16 cellular contexts compared by ENCODE assay signal in the genomic region with DNA sequence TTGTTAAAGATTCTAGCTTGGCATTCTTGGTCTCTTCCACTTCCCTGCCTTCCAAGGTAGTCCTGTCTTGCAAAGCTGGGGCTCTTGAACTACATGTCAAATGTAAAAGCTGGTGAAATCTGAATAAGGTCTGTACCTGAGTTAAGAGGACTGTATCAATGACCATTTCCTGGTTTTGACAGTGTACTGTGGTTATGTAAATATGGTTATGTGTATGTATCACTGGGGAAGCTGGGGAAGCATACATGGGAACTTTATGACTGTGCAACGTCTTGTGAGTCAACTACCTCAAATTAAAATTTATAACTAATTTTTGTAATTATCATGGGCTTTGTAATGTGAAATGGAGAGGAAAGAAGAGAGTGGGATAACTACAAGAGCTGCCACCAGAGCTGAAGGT.
DNase-seq lines count a peak whose midpoint lies in the region; ATAC-seq and TF ChIP-seq lines count a peak whose summit lies in the region.
"Had no signal": no experiment of that assay in that cellular context is flagged by ENCODE, and none has a peak within 500 bp of the region (broad histone marks: within the 10 kb centered on the region; RNA-seq: fewer than 3 reads in every experiment).

No MANE protein-coding gene starts in this region.

- no peak overlapping the region for H3K4me3 ChIP-seq in esophagus squamous epithelium
- H3K4me3 ChIP-seq: lower lobe of right lung had no signal

- H3K36me3 ChIP-seq in esophagus squamous epithelium, result no peaks in the 10 kb centered on the region

- peak; percentile 91 for ATAC-seq in GM18505 (IDR thresholded peaks at IDR 0.05; ENCODE audit: unreplicated experiment)
- peak; percentile 97 for ATAC-seq in GM19463 (IDR thresholded peaks at IDR 0.05; ENCODE audit: unreplicated experiment)
- peak; percentile 100 for ATAC-seq in HG02852 (IDR thresholded peaks at IDR 0.05; ENCODE audit: unreplicated experiment)
- ATAC-seq in HG03520 (IDR thresholded peaks at IDR 0.05; ENCODE audit: unreplicated experiment), result peak; percentile 100
- ATAC-seq: lower lobe of right lung had no signal

- 42 to 47% methylated on average over 1 of the region's 1 CpG for WGBS in esophagus squamous epithelium, 2 donors

- TF ChIP-seq CTCF in esophagus squamous epithelium (IDR thresholded peaks at IDR 0.05), result no peak

- intact Hi-C loops in esophagus squamous epithelium (cut with DNase I), result no loop called here

- TF ChIP-seq POLR2A in GM18505 (IDR thresholded peaks at IDR 0.05; ENCODE audit: borderline replicate concordance, extremely low read depth, insufficient read depth, insufficient read length) (no peak), esophagus squamous epithelium (IDR thresholded peaks at IDR 0.05) (no peak)

- no peaks in the 10 kb centered on the region for H3K4me1 ChIP-seq in esophagus squamous epithelium
- H3K4me1 ChIP-seq: lower lobe of right lung, parathyroid adenoma had no signal

- H3K27me3 ChIP-seq in esophagus squamous epithelium, result no peaks in the 10 kb centered on the region

- H3K27ac ChIP-seq in esophagus squamous epithelium, result no peak overlapping the region
- H3K27ac ChIP-seq: KMS-11, lower lobe of right lung, parathyroid adenoma had no signal

- no peaks in the 10 kb centered on the region for H3K9me3 ChIP-seq in esophagus squamous epithelium
- H3K9me3 ChIP-seq: lower lobe of right lung had no signal

- DNase-seq in UCSD-AML1 (lab: John Stamatoyannopoulos, UW; ENCODE audit: unreplicated experiment) (no peak), DMS153 (lab: John Stamatoyannopoulos, UW) (no peak), DMS153 treated with DMSO at 0.1 percent for 48 hours (lab: John Stamatoyannopoulos, UW; ENCODE audit: unreplicated experiment) (no peak), esophagus squamous epithelium (lab: John Stamatoyannopoulos, UW) (no peak)
- DNase-seq: aorta; effector CD4-positive, alpha-beta T cell; head of caudate nucleus; lower lobe of right lung; stimulated activated CD4-positive, alpha-beta T cell treated with anti-CD3 and anti-CD28 coated beads, Interleukin-2, amount 100 ng/mL, for 48 hours; T1000 had no signal
